Comparison of ENCODE assay signal across 11 cellular contexts in genomic region chr15:93071469-93071891, GRCh38. TPM values are rescaled to one million over a fixed set of nuclear protein-coding genes. Genes with fewer than 3 reads are reported as not detected.
DNase-seq lines count a peak whose midpoint lies in the region; ATAC-seq, FAIRE-seq and TF ChIP-seq lines count a peak whose summit lies in the region.
"Had no signal": no experiment of that assay in that cellular context is flagged by ENCODE, and none has a peak within 500 bp of the region (broad histone marks: within the 10 kb centered on the region; RNA-seq: fewer than 3 reads in every experiment).

No MANE protein-coding gene starts in this region.

- H3K27ac ChIP-seq in A549 (no peak overlapping the region), SK-N-MC (peak overlapping the region; percentile 83), neuronal stem cell (replicated peaks; ENCODE audit: low read length) (no peak overlapping the region)

- H2BK12ac ChIP-seq in neuronal stem cell (ENCODE audit: low read length): no peak overlapping the region

- peaks cover 5% of the 10 kb centered on the region for H3K79me1 ChIP-seq in neuronal stem cell (ENCODE audit: low read depth, low read length)

- no peaks in the 10 kb centered on the region for H3K27me3 ChIP-seq in neuronal stem cell (ENCODE audit: control insufficient read depth in 3 of 3, insufficient read depth in 3 of 3, low read depth in 1 of 3, low read length in 3 of 3)

- no peak overlapping the region for H4K8ac ChIP-seq in neuronal stem cell (ENCODE audit: low read depth, low read length)

- H3K4me1 ChIP-seq in A549: peaks cover 10% of the 10 kb centered on the region
- H3K4me1 ChIP-seq in neuronal stem cell (ENCODE audit: control insufficient read depth in 2 of 2, insufficient read depth in 1 of 2, low read depth in 1 of 2, low read length in 2 of 2): peaks cover 29 to 40% of the 10 kb centered on the region in 2 donors

- peak overlapping the region; percentile 33 for H2AK5ac ChIP-seq in neuronal stem cell (ENCODE audit: low read depth, low read length)

- no peaks in the 10 kb centered on the region for H3K36me3 ChIP-seq in SK-N-MC (ENCODE audit: insufficient read depth, low read length)
- H3K36me3 ChIP-seq in neuronal stem cell (replicated peaks in 1 of 2; ENCODE audit: control insufficient read depth in 2 of 2, insufficient read depth in 2 of 2, low read length in 2 of 2): peaks cover 16 to 68% of the 10 kb centered on the region in 2 donors

- TF ChIP-seq POLR2A in A549 (IDR thresholded peaks at IDR 0.05; ENCODE audit: low read length) (no peak), H54 (IDR thresholded peaks at IDR 0.05; ENCODE audit: low read depth, low read length) (no peak)

- TF ChIP-seq RAD21 in A549 (conservative IDR thresholded peaks at IDR 0.05 in 1 of 2, IDR thresholded peaks at IDR 0.05 in 1 of 2): no peak

- H3K4ac ChIP-seq in neuronal stem cell (ENCODE audit: low read length): no peak overlapping the region

- H3K23ac ChIP-seq in neuronal stem cell (ENCODE audit: low read depth, low read length, poor library complexity): peak overlapping the region; percentile 61

- H3K4me3 ChIP-seq in A549: peak overlapping the region; percentile 54; the same call in 2 of the 3 replicates
- peak overlapping the region; percentile 38 for H3K4me3 ChIP-seq in SK-N-MC
- H3K4me3 ChIP-seq in fibroblast of pulmonary artery (replicated peaks; ENCODE audit: low read depth, low read length): peak overlapping the region; percentile 71
- peak overlapping the region; percentile 86 to 93 for H3K4me3 ChIP-seq in neuronal stem cell (ENCODE audit: low read length in 2 of 2)

- no peak for TF ChIP-seq CTCF in A549 (IDR thresholded peaks at IDR 0.05)
- no peak for TF ChIP-seq CTCF in fibroblast of pulmonary artery (IDR thresholded peaks at IDR 0.05; ENCODE audit: low read length, missing control alignments)

- DNase-seq in A549 (ENCODE audit: low read depth in 1 of 2, low spot score in 1 of 2): no peak
- DNase-seq in SK-N-MC (ENCODE audit: low read depth, low spot score): no peak
- peak; percentile 41 for DNase-seq in fibroblast of pulmonary artery (ENCODE audit: low read depth)
- no peak for DNase-seq in neuronal stem cell (ENCODE audit: low spot score)
- DNase-seq in activated CD4-positive, alpha-beta T cell treated with anti-CD3 and anti-CD28 coated beads, Interleukin-2, amount 50 U/mL, for 48 hours: no peak
- DNase-seq in H54 (ENCODE audit: insufficient read length, low spot score): no peak
- DNase-seq: CD4-positive, CD25-positive, alpha-beta regulatory T cell; T-cell had no signal

- peak overlapping the region; percentile 100 for H3K4me2 ChIP-seq in A549
- peak overlapping the region; percentile 87 for H3K4me2 ChIP-seq in neuronal stem cell (ENCODE audit: insufficient read depth, low read length, poor library complexity, severe bottlenecking)

- peak overlapping the region; percentile 66 for H3K18ac ChIP-seq in neuronal stem cell (ENCODE audit: low read length)

- H3K9me3 ChIP-seq in A549: no peaks in the 10 kb centered on the region
- no peaks in the 10 kb centered on the region for H3K9me3 ChIP-seq in SK-N-MC (ENCODE audit: low read depth, low read length)
- peaks cover 0 to 12% of the 10 kb centered on the region in 2 donors for H3K9me3 ChIP-seq in neuronal stem cell (replicated peaks in 1 of 2; ENCODE audit: control insufficient read depth in 2 of 2, insufficient read depth in 1 of 2, low read depth in 1 of 2, low read length in 2 of 2)

- CTCF ChIA-PET in A549 (lab: Yijun Ruan, JAX): interaction anchor here (0.5 to 2.7 kb wide), 3 partner anchors 16 to 505 kb away, joined by 3 to 14 read pairs (median 3); no protein-coding TSS in a partner anchor

- H3K9ac ChIP-seq in SK-N-MC (ENCODE audit: insufficient read length) (peak overlapping the region; percentile 52), neuronal stem cell (ENCODE audit: low read depth, low read length, poor library complexity) (peak overlapping the region; percentile 72)

- TF ChIP-seq EP300 in A549 (IDR thresholded peaks at IDR 0.05): no peak

- POLR2A ChIA-PET in A549 (lab: Yijun Ruan, JAX): no interaction called here

- H2BK120ac ChIP-seq in neuronal stem cell (ENCODE audit: low read depth, low read length): no peak overlapping the region

- ATAC-seq in A549 (no peak), HG03457 (IDR thresholded peaks at IDR 0.05; ENCODE audit: unreplicated experiment) (no peak), HG02588 (IDR thresholded peaks at IDR 0.05; ENCODE audit: unreplicated experiment) (no peak)
- ATAC-seq: left lobe of liver, T-cell had no signal

- no peak overlapping the region for H2BK15ac ChIP-seq in neuronal stem cell (ENCODE audit: low read length)

- peak overlapping the region; percentile 91 for H2BK5ac ChIP-seq in neuronal stem cell (ENCODE audit: low read length)

- no peak for FAIRE-seq in A549 (lab: Jason Lieb, UNC)
- FAIRE-seq in H54 (lab: Jason Lieb, UNC): no peak

- no peak overlapping the region for H2AFZ ChIP-seq in neuronal stem cell (ENCODE audit: low read length)

- H3K14ac ChIP-seq in neuronal stem cell (ENCODE audit: low read length): no peak overlapping the region

- WGBS in A549 (ENCODE audit: missing lambda C conversion rate): 80% methylated on average over 18 of the region's 18 CpGs
- WGBS in neuronal stem cell (ENCODE audit: extremely low coverage in 2 of 2, insufficient read length in 2 of 2, insufficient replicate concordance in 1 of 2), 2 donors: no CpG with 5 or more reads among the region's 18 CpGs

- no peak overlapping the region for H4K91ac ChIP-seq in neuronal stem cell (ENCODE audit: low read depth, low read length, poor library complexity)

TF ChIP-seq in A549, 52 proteins besides CTCF, POLR2A, EP300 and RAD21 (continues in another document):
- no peak for TF ChIP-seq ZNF302 (CRISPR knock-in tag; IDR thresholded peaks at IDR 0.05)
- TF ChIP-seq, protein P1, sequence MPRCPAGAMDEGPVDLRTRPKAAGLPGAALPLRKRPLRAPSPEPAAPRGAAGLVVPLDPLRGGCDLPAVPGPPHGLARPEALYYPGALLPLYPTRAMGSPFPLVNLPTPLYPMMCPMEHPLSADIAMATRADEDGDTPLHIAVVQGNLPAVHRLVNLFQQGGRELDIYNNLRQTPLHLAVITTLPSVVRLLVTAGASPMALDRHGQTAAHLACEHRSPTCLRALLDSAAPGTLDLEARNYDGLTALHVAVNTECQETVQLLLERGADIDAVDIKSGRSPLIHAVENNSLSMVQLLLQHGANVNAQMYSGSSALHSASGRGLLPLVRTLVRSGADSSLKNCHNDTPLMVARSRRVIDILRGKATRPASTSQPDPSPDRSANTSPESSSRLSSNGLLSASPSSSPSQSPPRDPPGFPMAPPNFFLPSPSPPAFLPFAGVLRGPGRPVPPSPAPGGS (IDR thresholded peaks at IDR 0.05): no peak
- TF ChIP-seq RNF2 (IDR thresholded peaks at IDR 0.05; ENCODE audit: borderline replicate concordance, low read depth): no peak
- no peak for TF ChIP-seq MYC (IDR thresholded peaks at IDR 0.05; ENCODE audit: borderline replicate concordance, low read length)
- no peak for TF ChIP-seq FOXS1 (CRISPR knock-in tag; IDR thresholded peaks at IDR 0.05)
- no peak for TF ChIP-seq KDM5A (IDR thresholded peaks at IDR 0.05)
- no peak for TF ChIP-seq ZSCAN20 (CRISPR knock-in tag; IDR thresholded peaks at IDR 0.05)
- TF ChIP-seq NR3C1 (IDR thresholded peaks at IDR 0.05): no peak
- no peak for TF ChIP-seq TFCP2L1 (CRISPR knock-in tag; IDR thresholded peaks at IDR 0.05)
- TF ChIP-seq CBX2 (IDR thresholded peaks at IDR 0.05; ENCODE audit: borderline replicate concordance, low read depth): no peak
- TF ChIP-seq HOXB5 (CRISPR knock-in tag; IDR thresholded peaks at IDR 0.05): no peak
- TF ChIP-seq, protein P2, sequence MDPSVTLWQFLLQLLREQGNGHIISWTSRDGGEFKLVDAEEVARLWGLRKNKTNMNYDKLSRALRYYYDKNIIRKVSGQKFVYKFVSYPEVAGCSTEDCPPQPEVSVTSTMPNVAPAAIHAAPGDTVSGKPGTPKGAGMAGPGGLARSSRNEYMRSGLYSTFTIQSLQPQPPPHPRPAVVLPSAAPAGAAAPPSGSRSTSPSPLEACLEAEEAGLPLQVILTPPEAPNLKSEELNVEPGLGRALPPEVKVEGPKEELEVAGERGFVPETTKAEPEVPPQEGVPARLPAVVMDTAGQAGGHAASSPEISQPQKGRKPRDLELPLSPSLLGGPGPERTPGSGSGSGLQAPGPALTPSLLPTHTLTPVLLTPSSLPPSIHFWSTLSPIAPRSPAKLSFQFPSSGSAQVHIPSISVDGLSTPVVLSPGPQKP (IDR thresholded peaks at IDR 0.05; ENCODE audit: low read depth, low read length): no peak
- TF ChIP-seq, protein P3, sequence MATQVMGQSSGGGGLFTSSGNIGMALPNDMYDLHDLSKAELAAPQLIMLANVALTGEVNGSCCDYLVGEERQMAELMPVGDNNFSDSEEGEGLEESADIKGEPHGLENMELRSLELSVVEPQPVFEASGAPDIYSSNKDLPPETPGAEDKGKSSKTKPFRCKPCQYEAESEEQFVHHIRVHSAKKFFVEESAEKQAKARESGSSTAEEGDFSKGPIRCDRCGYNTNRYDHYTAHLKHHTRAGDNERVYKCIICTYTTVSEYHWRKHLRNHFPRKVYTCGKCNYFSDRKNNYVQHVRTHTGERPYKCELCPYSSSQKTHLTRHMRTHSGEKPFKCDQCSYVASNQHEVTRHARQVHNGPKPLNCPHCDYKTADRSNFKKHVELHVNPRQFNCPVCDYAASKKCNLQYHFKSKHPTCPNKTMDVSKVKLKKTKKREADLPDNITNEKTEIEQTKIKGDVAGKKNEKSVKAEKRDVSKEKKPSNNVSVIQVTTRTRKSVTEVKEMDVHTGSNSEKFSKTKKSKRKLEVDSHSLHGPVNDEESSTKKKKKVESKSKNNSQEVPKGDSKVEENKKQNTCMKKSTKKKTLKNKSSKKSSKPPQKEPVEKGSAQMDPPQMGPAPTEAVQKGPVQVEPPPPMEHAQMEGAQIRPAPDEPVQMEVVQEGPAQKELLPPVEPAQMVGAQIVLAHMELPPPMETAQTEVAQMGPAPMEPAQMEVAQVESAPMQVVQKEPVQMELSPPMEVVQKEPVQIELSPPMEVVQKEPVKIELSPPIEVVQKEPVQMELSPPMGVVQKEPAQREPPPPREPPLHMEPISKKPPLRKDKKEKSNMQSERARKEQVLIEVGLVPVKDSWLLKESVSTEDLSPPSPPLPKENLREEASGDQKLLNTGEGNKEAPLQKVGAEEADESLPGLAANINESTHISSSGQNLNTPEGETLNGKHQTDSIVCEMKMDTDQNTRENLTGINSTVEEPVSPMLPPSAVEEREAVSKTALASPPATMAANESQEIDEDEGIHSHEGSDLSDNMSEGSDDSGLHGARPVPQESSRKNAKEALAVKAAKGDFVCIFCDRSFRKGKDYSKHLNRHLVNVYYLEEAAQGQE (IDR thresholded peaks at IDR 0.05): no peak

RNA-seq across cellular contexts. Expression of gene RGMA, which starts 17.5 kb away (rescaled TPM):
- polyA plus RNA-seq in A549 (2011; rRNA removed): 0.07 TPM in 1 of 2 replicates, not detected in the other
- polyA plus RNA-seq in A549 (2012; cell fraction: cytosol; rRNA removed): 0.06 and 0.08 TPM in 2 replicates
- polyA plus RNA-seq in A549 (2012; cell fraction: nucleus; rRNA removed): 0.14 and 0.20 TPM in 2 replicates
- polyA plus RNA-seq in A549 (2017; fragmentation: RNase III; extraction: RNeasy Plus Mini Kit Qiagen cat#74134 plus additional on column Dnase treatment): 0.08 to 0.22 TPM (median 0.08 TPM) in 3 replicates
- not detected in 2 replicates for polyA minus RNA-seq in A549 (2011; rRNA and poly(A)+ RNA removed)
- polyA plus RNA-seq in neuronal stem cell (2013, experiment 1 of 2): 196 TPM
- polyA plus RNA-seq in neuronal stem cell (2013, experiment 2 of 2): 194 TPM
- polyA plus RNA-seq: CD4-positive, CD25-positive, alpha-beta regulatory T cell had no signal

Comparison
In these comparisons a context has a peak if more than half of its experiments do, and no peak if none do; other contexts are left out.
1. H3K4me3 ChIP-seq: peak in every context shown above with its lines; median percentile 90 in neuronal stem cell; 71 in fibroblast of pulmonary artery; 54 in A549; 38 in SK-N-MC.